ENCODE assay signal across 21 cellular contexts in the genomic region with DNA sequence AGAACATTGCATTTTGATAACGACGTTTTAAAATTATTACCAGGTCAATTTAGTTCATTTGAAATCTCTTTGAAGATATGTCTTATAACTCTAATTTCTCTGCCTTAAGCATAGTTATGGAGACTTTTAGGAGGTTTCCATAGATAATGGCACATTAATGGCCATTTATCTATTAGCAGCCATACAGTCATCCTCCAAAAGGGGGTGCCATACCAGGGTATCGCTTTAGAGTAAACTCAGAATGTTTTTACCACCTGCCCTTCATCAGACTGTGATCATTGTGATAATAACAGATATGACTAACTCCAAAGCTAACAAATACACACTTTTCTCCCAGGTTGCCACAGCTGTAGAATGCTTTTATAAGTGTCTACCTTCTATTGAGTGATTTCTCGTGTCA.
DNase-seq lines count a peak whose midpoint lies in the region; ATAC-seq and TF ChIP-seq lines count a peak whose summit lies in the region.
"Had no signal": no experiment of that assay in that cellular context is flagged by ENCODE, and none has a peak within 500 bp of the region (broad histone marks: within the 10 kb centered on the region; RNA-seq: fewer than 3 reads in every experiment).

No MANE protein-coding gene starts in this region.

- intact Hi-C loops in heart right ventricle (cut with DNase I), result no loop called here
- intact Hi-C loops in right lobe of liver (cut with DNase I), result no loop called here

- H3K4me1 ChIP-seq in heart right ventricle, result no peaks in the 10 kb centered on the region
- H3K4me1 ChIP-seq in right lobe of liver, result no peaks in the 10 kb centered on the region
- H3K4me1 ChIP-seq: Caco-2, Peyer's patch, sigmoid colon had no signal

- H3K4me3 Mint-ChIP-seq in progenitor cell of endocrine pancreas (ENCODE audit: low read depth), result no peak overlapping the region
- H3K4me3 Mint-ChIP-seq: activated CD8-positive, alpha-beta T cell treated with anti-CD3 and anti-CD28 coated beads for 36 hours; activated naive CD4-positive, alpha-beta T cell treated with anti-CD3 and anti-CD28 coated beads, Interleukin-2, amount 10 ng/mL, durations not matched to agents 7 days and 5 days; activated T-cell treated with anti-CD3 and anti-CD28 coated beads, Interleukin-2, amount 50 U/mL, for 24 hours; immature natural killer cell; stimulated activated memory B cell treated with anti-CD40 and anti-IgM and Interleukin-4, amounts not matched to agents 10 μg/mL and 1 μg/mL and 100 μg/mL, for 72 hours; T-helper 2 cell treated with Interferon-gamma antibody and Interleukin-4, amounts not matched to agents 5 μg/mL and 100 μg/mL, for 36 hours had no signal

- H3K36me3 ChIP-seq in GM06990 (ENCODE audit: control insufficient read depth, insufficient read depth, low read length) (no peaks in the 10 kb centered on the region), heart right ventricle (no peaks in the 10 kb centered on the region), right lobe of liver (no peaks in the 10 kb centered on the region)
- H3K36me3 ChIP-seq: Peyer's patch, sigmoid colon had no signal

- H3K27ac Mint-ChIP-seq in progenitor cell of endocrine pancreas, result no peak overlapping the region
- H3K27ac Mint-ChIP-seq: activated CD8-positive, alpha-beta T cell treated with anti-CD3 and anti-CD28 coated beads for 36 hours; activated naive CD4-positive, alpha-beta T cell treated with anti-CD3 and anti-CD28 coated beads, Interleukin-2, amount 10 ng/mL, durations not matched to agents 7 days and 5 days; activated T-cell treated with anti-CD3 and anti-CD28 coated beads, Interleukin-2, amount 50 U/mL, for 24 hours; immature natural killer cell; stimulated activated memory B cell treated with anti-CD40 and anti-IgM and Interleukin-4, amounts not matched to agents 10 μg/mL and 1 μg/mL and 100 μg/mL, for 72 hours; T-helper 2 cell treated with Interferon-gamma antibody and Interleukin-4, amounts not matched to agents 5 μg/mL and 100 μg/mL, for 36 hours had no signal

- in situ Hi-C loops in astrocyte of the spinal cord (cut with HindIII; ENCODE audit: low sequenced_read_pairs), result no loop called here

- H3K9me3 ChIP-seq in heart right ventricle (peaks cover 0 to 3% (median 0%) of the 10 kb centered on the region in 11 donors), right lobe of liver (no peaks in the 10 kb centered on the region)
- H3K9me3 ChIP-seq: Caco-2, Peyer's patch, sigmoid colon had no signal

- no peak overlapping the region for H3K27ac ChIP-seq in heart right ventricle
- H3K27ac ChIP-seq in right lobe of liver, result no peak overlapping the region
- H3K27ac ChIP-seq: Peyer's patch, sigmoid colon had no signal

- TF ChIP-seq POLR2A in right lobe of liver (IDR thresholded peaks at IDR 0.05), result no peak

- DNase-seq in GM06990 (ENCODE audit: extremely low read depth, insufficient read length), result no peak
- DNase-seq in HT-29 (ENCODE audit: low spot score), result peak; percentile 1
- no peak for DNase-seq in astrocyte of the spinal cord (ENCODE audit: low read depth, low spot score)
- no peak for DNase-seq in progenitor cell of endocrine pancreas (ENCODE audit: low spot score, unreplicated experiment)
- no peak for DNase-seq in heart right ventricle
- DNase-seq in right lobe of liver, result no peak
- no peak for DNase-seq in EL
- DNase-seq: activated CD4-positive, CD25-positive, alpha-beta regulatory T cell; activated CD8-positive, alpha-beta T cell treated with anti-CD3 and anti-CD28 coated beads for 36 hours; activated naive CD4-positive, alpha-beta T cell treated with anti-CD3 and anti-CD28 coated beads, Interleukin-2, amount 10 ng/mL, durations not matched to agents 7 days and 5 days; activated T-cell treated with anti-CD3 and anti-CD28 coated beads, Interleukin-2, amount 50 U/mL, for 24 hours; anterior cingulate cortex; Caco-2; immature natural killer cell; NCI-H1436 treated with DMSO at 0.1 percent for 48 hours; NCI-H2171 treated with DMSO at 0.1 percent for 48 hours; NCI-H748 treated with DMSO at 0.1 percent for 48 hours; Peyer's patch; sigmoid colon had no signal

- no peaks in the 10 kb centered on the region for H3K36me3 Mint-ChIP-seq in progenitor cell of endocrine pancreas (ENCODE audit: insufficient read depth)
- H3K36me3 Mint-ChIP-seq: activated naive CD4-positive, alpha-beta T cell treated with anti-CD3 and anti-CD28 coated beads, Interleukin-2, amount 10 ng/mL, durations not matched to agents 7 days and 5 days; stimulated activated memory B cell treated with anti-CD40 and anti-IgM and Interleukin-4, amounts not matched to agents 10 μg/mL and 1 μg/mL and 100 μg/mL, for 72 hours had no signal

- peaks cover 18% of the 10 kb centered on the region for H3K4me1 Mint-ChIP-seq in progenitor cell of endocrine pancreas (ENCODE audit: low read depth)
- H3K4me1 Mint-ChIP-seq: activated naive CD4-positive, alpha-beta T cell treated with anti-CD3 and anti-CD28 coated beads, Interleukin-2, amount 10 ng/mL, durations not matched to agents 7 days and 5 days; immature natural killer cell; stimulated activated memory B cell treated with anti-CD40 and anti-IgM and Interleukin-4, amounts not matched to agents 10 μg/mL and 1 μg/mL and 100 μg/mL, for 72 hours had no signal

- no peak for ATAC-seq in heart right ventricle
- ATAC-seq in right lobe of liver, result no peak
- ATAC-seq: activated CD8-positive, alpha-beta T cell treated with anti-CD3 and anti-CD28 coated beads for 36 hours; stimulated activated memory B cell treated with anti-CD40 and anti-IgM and Interleukin-4, amounts not matched to agents 10 μg/mL and 1 μg/mL and 100 μg/mL, for 72 hours had no signal

- H3K27me3 Mint-ChIP-seq in progenitor cell of endocrine pancreas, result no peaks in the 10 kb centered on the region
- H3K27me3 Mint-ChIP-seq: activated CD8-positive, alpha-beta T cell treated with anti-CD3 and anti-CD28 coated beads for 36 hours; activated naive CD4-positive, alpha-beta T cell treated with anti-CD3 and anti-CD28 coated beads, Interleukin-2, amount 10 ng/mL, durations not matched to agents 7 days and 5 days; activated T-cell treated with anti-CD3 and anti-CD28 coated beads, Interleukin-2, amount 50 U/mL, for 24 hours; stimulated activated memory B cell treated with anti-CD40 and anti-IgM and Interleukin-4, amounts not matched to agents 10 μg/mL and 1 μg/mL and 100 μg/mL, for 72 hours had no signal

- WGBS in heart right ventricle, 2 donors, result 69 to 76% methylated on average over 4 of the region's 4 CpGs
- WGBS in right lobe of liver (ENCODE audit: insufficient coverage, low coverage, low lambda C conversion rate, missing lambda C conversion rate), result 64% methylated on average over 4 of the region's 4 CpGs

- H3K4me3 ChIP-seq in GM06990 (replicated peaks; ENCODE audit: low read depth, low read length) (no peak overlapping the region), astrocyte of the spinal cord (ENCODE audit: low read depth, low read length) (no peak overlapping the region), heart right ventricle (no peak overlapping the region), right lobe of liver (no peak overlapping the region)
- H3K4me3 ChIP-seq: Peyer's patch, sigmoid colon had no signal

- TF ChIP-seq CTCF in GM06990 (IDR thresholded peaks at IDR 0.05; ENCODE audit: insufficient read depth, low read length, poor library complexity, severe bottlenecking) (peak; percentile 42), astrocyte of the spinal cord (IDR thresholded peaks at IDR 0.05; ENCODE audit: low read depth, low read length) (peak; percentile 2), progenitor cell of endocrine pancreas (IDR thresholded peaks at IDR 0.05; ENCODE audit: unreplicated experiment) (peak; percentile 12), heart right ventricle (IDR thresholded peaks at IDR 0.05) (no peak), right lobe of liver (IDR thresholded peaks at IDR 0.05) (no peak)

- H3K9me3 Mint-ChIP-seq in progenitor cell of endocrine pancreas (ENCODE audit: low read depth), result peaks cover 7% of the 10 kb centered on the region

- H3K27me3 ChIP-seq in GM06990 (replicated peaks; ENCODE audit: control insufficient read depth, insufficient read depth, low read length), result no peaks in the 10 kb centered on the region
- H3K27me3 ChIP-seq in heart right ventricle, result no peaks in the 10 kb centered on the region
- H3K27me3 ChIP-seq in right lobe of liver, result no peaks in the 10 kb centered on the region
- H3K27me3 ChIP-seq: Peyer's patch, sigmoid colon had no signal

Comparison
In these comparisons a context has a peak if more than half of its experiments do, and no peak if none do; other contexts are left out.
1. CTCF ChIP-seq: peak in GM06990 (single experiment), astrocyte of the spinal cord (single experiment) and progenitor cell of endocrine pancreas (single experiment); none in heart right ventricle (0 of 9) and right lobe of liver (0 of 4).